2 cellular contexts compared by ENCODE assay signal in genomic region chr7:29140873-29141468, GRCh38.
TF ChIP-seq lines count a peak whose summit lies in the region.

No MANE protein-coding gene starts in this region.

TF ChIP-seq in HEK293, 187 proteins besides CTCF, POLR2A, EP300 and RAD21:
- TF ChIP-seq ZNF510 (tag by site-specific recombination; IDR thresholded peaks at IDR 0.05; ENCODE audit: insufficient replicate concordance): no peak
- no peak for TF ChIP-seq REPIN1 (tag by site-specific recombination; IDR thresholded peaks at IDR 0.05; ENCODE audit: low read depth)
- no peak for TF ChIP-seq ZNF10 (tag by site-specific recombination; IDR thresholded peaks at IDR 0.05)
- peak; percentile 47; the same call in 1 of the 2 replicates for TF ChIP-seq ZIC2 (tag by site-specific recombination; IDR thresholded peaks at IDR 0.05)
- no peak for TF ChIP-seq YY1 (tag by site-specific recombination; IDR thresholded peaks at IDR 0.05)
- TF ChIP-seq INSM2 (tag by site-specific recombination; IDR thresholded peaks at IDR 0.05): no peak
TF ChIP-seq in HEK293: peak in this region for 1.

TF ChIP-seq in H1, 55 proteins besides CTCF, POLR2A, EP300 and RAD21:
- no peak for TF ChIP-seq SRF (IDR thresholded peaks at IDR 0.05; ENCODE audit: low read depth, low read length)
- 0 out of 2 replicates have a peak, but pooled peaks have one; percentile 38 for TF ChIP-seq CEBPB (IDR thresholded peaks at IDR 0.05; ENCODE audit: low read depth, low read length)
- TF ChIP-seq SUZ12 (IDR thresholded peaks at IDR 0.05; ENCODE audit: low read length): no peak
